ENCODE assay signal across 17 cellular contexts in genomic region chr10:46315071-46315860, GRCh38. TPM values are rescaled to one million over a fixed set of nuclear protein-coding genes. Genes with fewer than 3 reads are reported as not detected.
DNase-seq lines count a peak whose midpoint lies in the region; ATAC-seq, FAIRE-seq and TF ChIP-seq lines count a peak whose summit lies in the region.
"Not testable (repeated sequence)": the region's sequence is repeated elsewhere in the genome, so short reads cannot be mapped to it uniquely, and the experiment has no call there.
"Had no signal": no experiment of that assay in that cellular context is flagged by ENCODE, and none has a peak within 500 bp of the region (broad histone marks: within the 10 kb centered on the region; RNA-seq: fewer than 3 reads in every experiment).

No MANE protein-coding gene starts in this region.

- H3K4me3 Mint-ChIP-seq in H9 = not testable (repeated sequence)

- not testable (repeated sequence) for H2BK5ac ChIP-seq in H9 (ENCODE audit: insufficient read length, low read length)

- not testable (repeated sequence) for H3K9me3 ChIP-seq in H9 (ENCODE audit: control insufficient read depth, low read depth, low read length); PC-9 (ENCODE audit: insufficient read depth, low read depth)

- not testable (repeated sequence) for H3K27ac ChIP-seq in H9 (ENCODE audit: insufficient read length, low read depth, low read length)
- peak overlapping the region; percentile 58 for H3K27ac ChIP-seq in PC-9

- not testable (repeated sequence) for FAIRE-seq in bronchial epithelial cell (lab: Jason Lieb, UNC)

- DNase-seq in AG09319 (ENCODE audit: extremely low read depth, low read depth) (peak; percentile 64), H9 (peak; percentile 36), PC-9 (peak; percentile 80 to 92), bronchial epithelial cell (ENCODE audit: low read depth) (peak; percentile 84), foreskin fibroblast (peak; percentile 19 to 29), left colon (peak in 1 of 2 donors; percentile 57), non-pigmented ciliary epithelial cell (ENCODE audit: low read depth) (peak; percentile 27), stromal cell of bone marrow (ENCODE audit: low read depth) (peak; percentile 2)

- H3K27me3 Mint-ChIP-seq in H9 (ENCODE audit: low read depth) = not testable (repeated sequence)

- not testable (repeated sequence) for H3K14ac ChIP-seq in H9 (ENCODE audit: insufficient read depth, low read length)

- not testable (repeated sequence) for H2BK120ac ChIP-seq in H9 (ENCODE audit: low read depth, low read length, poor library complexity, severe bottlenecking)

- not testable (repeated sequence) for H3K9me3 Mint-ChIP-seq in H9

- not testable (repeated sequence) for H3K4me1 ChIP-seq in H9 (ENCODE audit: insufficient read depth, low read length)
- H3K4me1 ChIP-seq in PC-9 (replicated peaks; ENCODE audit: insufficient read depth) = peaks cover 80% of the 10 kb centered on the region

- H3K79me2 ChIP-seq in H9 (ENCODE audit: insufficient read depth, low read length); PC-9 (ENCODE audit: low read depth): not testable (repeated sequence)

- H3K36me3 ChIP-seq in PC-9 (ENCODE audit: low read depth); bronchial epithelial cell (ENCODE audit: control insufficient read depth, insufficient read depth, low read length): not testable (repeated sequence)

- peaks cover 35% of the 10 kb centered on the region for H3F3A ChIP-seq in PC-9 (ENCODE audit: insufficient read depth, low read depth)

- not testable (repeated sequence) for H3K4ac ChIP-seq in H9 (ENCODE audit: low read depth, low read length)

- H2BK20ac ChIP-seq in H9 (ENCODE audit: low read depth, low read length, poor library complexity, severe bottlenecking) = not testable (repeated sequence)

- CTCF ChIA-PET in PC-9 (lab: Charles Lee) = interaction anchor here (0.8 kb wide), 1 partner anchor 86 kb away, joined by 4 read pairs; no protein-coding TSS in a partner anchor

- POLR2A ChIA-PET in PC-9 (lab: Charles Lee; ENCODE audit: unreplicated experiment) = not testable (repeated sequence)

- not testable (repeated sequence) for H3K4me3 ChIP-seq in PC-9; bronchial epithelial cell (ENCODE audit: low read depth, low read length); foreskin fibroblast (ENCODE audit: low read depth in 1 of 2, low read length in 2 of 2)

- not testable (repeated sequence) for H2BK15ac ChIP-seq in H9 (ENCODE audit: low read depth, low read length)

- not testable (repeated sequence) for TF ChIP-seq CTCF in AG09319 (IDR thresholded peaks at IDR 0.05; ENCODE audit: low read depth, low read length); H9 (conservative IDR thresholded peaks at IDR 0.05); PC-9 (conservative IDR thresholded peaks at IDR 0.05); bronchial epithelial cell (IDR thresholded peaks at IDR 0.05; ENCODE audit: insufficient read depth, low read length, severe bottlenecking); foreskin fibroblast (IDR thresholded peaks at IDR 0.05; ENCODE audit: low read depth, low read length)

- not testable (repeated sequence) for H3K27me3 ChIP-seq in H9 (ENCODE audit: insufficient read depth, low read length); PC-9 (ENCODE audit: insufficient read depth, low read depth); bronchial epithelial cell (ENCODE audit: control insufficient read depth, insufficient read depth, low read length)

- not testable (repeated sequence) for H3K36me3 Mint-ChIP-seq in H9 (ENCODE audit: insufficient read depth in 1 of 3, low read depth in 3 of 3)

- not testable (repeated sequence) for H4K5ac ChIP-seq in H9 (ENCODE audit: insufficient read length, low read depth, low read length)

- H3K27ac Mint-ChIP-seq in H9 = peak overlapping the region in 2 of 3 experiments; percentile 67 to 86; a peak in 3 of 7 replicates

- BruUV-seq in PC-9 (replicated peaks; lab: Mats Ljungman, UMichigan) = not testable (repeated sequence)

- H3T11ph ChIP-seq in H9 (ENCODE audit: low read length) = not testable (repeated sequence)

- WGBS in H9 (ENCODE audit: extremely low coverage, insufficient read length, low lambda C conversion rate) = no CpG with 5 or more reads among the region's 10 CpGs

- H3K18ac ChIP-seq in H9 (ENCODE audit: insufficient read length, low read depth, low read length) = not testable (repeated sequence)

- H3K9me2 ChIP-seq in PC-9 (ENCODE audit: insufficient read depth) = not testable (repeated sequence)

- H4K91ac ChIP-seq in H9 (ENCODE audit: insufficient read length, low read depth, low read length) = not testable (repeated sequence)

- not testable (repeated sequence) for H3K4me2 ChIP-seq in H9 (ENCODE audit: insufficient read depth, insufficient read length, low read length)
- H3K4me2 ChIP-seq in PC-9 = peak overlapping the region; percentile 61

- H3K56ac ChIP-seq in H9 (ENCODE audit: insufficient read length, low read depth, low read length) = not testable (repeated sequence)

- not testable (repeated sequence) for H3K79me1 ChIP-seq in H9 (ENCODE audit: insufficient read depth, low read depth, low read length, poor library complexity, severe bottlenecking)

- H3K4me1 Mint-ChIP-seq in H9 = peaks cover 16 to 17% of the 10 kb centered on the region in 2 experiments

- not testable (repeated sequence) for H2AK5ac ChIP-seq in H9 (ENCODE audit: insufficient read length, low read length)

- not testable (repeated sequence) for H2AFZ ChIP-seq in H9 (ENCODE audit: low read length); PC-9

- H2BK12ac ChIP-seq in H9 (ENCODE audit: insufficient read length, low read depth, low read length) = not testable (repeated sequence)

- not testable (repeated sequence) for H3K9ac ChIP-seq in H9 (ENCODE audit: extremely low read depth, insufficient read length, low read length)

- not testable (repeated sequence) for H3K23ac ChIP-seq in H9 (ENCODE audit: insufficient read length, low read depth, low read length)

- intact Hi-C loops in PC-9 (cut with micrococcal nuclease; ENCODE audit: unreplicated experiment); left colon (cut with DNase I, micrococcal nuclease): not testable (repeated sequence)

- H4K20me1 ChIP-seq in H9 (ENCODE audit: control insufficient read depth, insufficient read depth, insufficient read length); PC-9 (ENCODE audit: insufficient read depth): not testable (repeated sequence)

- peak; percentile 87 for ATAC-seq in left colon

- H3K23me2 ChIP-seq in H9 (ENCODE audit: insufficient read length, low read depth, low read length, poor library complexity, severe bottlenecking) = not testable (repeated sequence)

- H4K8ac ChIP-seq in H9 (replicated peaks; ENCODE audit: insufficient read length, low read depth, low read length) = not testable (repeated sequence)

RNA-seq across cellular contexts. Expression of gene ANTXRL, which starts 28.5 kb away (rescaled TPM):
- total RNA-seq in H9 (2021) = not detected in 2 replicates
- total RNA-seq in PC-9 (2021) = 0.26 and 0.58 TPM in 2 replicates
- total RNA-seq in bronchial epithelial cell = not detected in 2 replicates
- not detected for total RNA-seq in left colon
- total RNA-seq: activated CD8-positive, alpha-beta T cell treated with anti-CD3 and anti-CD28 coated beads for 36 hours; activated naive CD4-positive, alpha-beta T cell treated with anti-CD3 and anti-CD28 coated beads for 36 hours; epithelial cell of proximal tubule; G401; H4; kidney epithelial cell; posterior vena cava; T-helper 2 cell treated with Interferon-gamma antibody and Interleukin-4, amounts not matched to agents 100 ng/mL and 5 ng/mL, for 36 hours; thoracic aorta had no signal
